In genomic region chr12:89632778-89633177, GRCh38 we compare ENCODE assay signal across 20 cellular contexts.
"Had no signal": no experiment of that assay in that cellular context is flagged by ENCODE, and none has a peak within 500 bp of the region (broad histone marks: within the 10 kb centered on the region; RNA-seq: fewer than 3 reads in every experiment).

No MANE protein-coding gene starts in this region.

- H3K4me1 ChIP-seq: left ventricle myocardium inferior, psoas muscle had no signal

- H3K27ac ChIP-seq: coronary artery, left ventricle myocardium inferior, psoas muscle, skin epidermis, thoracic aorta had no signal

- H3K4me3 Mint-ChIP-seq: activated CD4-positive, alpha-beta memory T cell treated with anti-CD3 and anti-CD28 coated beads for 36 hours; activated CD4-positive, alpha-beta T cell treated with anti-CD3 and anti-CD28 coated beads for 36 hours; activated CD8-positive, alpha-beta memory T cell treated with anti-CD3 and anti-CD28 coated beads, Interleukin-2, amount 10 ng/mL, durations not matched to agents 7 days and 5 days; activated naive CD8-positive, alpha-beta T cell treated with anti-CD3 and anti-CD28 coated beads for 36 hours; activated T-helper 17 cell treated with anti-CD3 and anti-CD28 coated beads, Interleukin-2, amount 50 U/mL, for 72 hours had no signal

- ATAC-seq: activated CD4-positive, alpha-beta T cell treated with anti-CD3 and anti-CD28 coated beads for 36 hours; activated CD8-positive, alpha-beta memory T cell treated with anti-CD3 and anti-CD28 coated beads, Interleukin-2, amount 10 ng/mL, durations not matched to agents 7 days and 5 days; activated T-helper 17 cell treated with anti-CD3 and anti-CD28 coated beads, Interleukin-2, amount 50 U/mL, for 72 hours; psoas muscle; right cardiac atrium had no signal

- H3K27me3 Mint-ChIP-seq: activated CD4-positive, alpha-beta memory T cell treated with anti-CD3 and anti-CD28 coated beads for 36 hours; activated CD4-positive, alpha-beta T cell treated with anti-CD3 and anti-CD28 coated beads for 36 hours; activated CD8-positive, alpha-beta memory T cell treated with anti-CD3 and anti-CD28 coated beads, Interleukin-2, amount 10 ng/mL, durations not matched to agents 7 days and 5 days; activated naive CD8-positive, alpha-beta T cell treated with anti-CD3 and anti-CD28 coated beads for 36 hours; activated T-helper 17 cell treated with anti-CD3 and anti-CD28 coated beads, Interleukin-2, amount 50 U/mL, for 72 hours had no signal

- DNase-seq: activated CD4-positive, alpha-beta memory T cell treated with anti-CD3 and anti-CD28 coated beads for 36 hours; activated CD4-positive, alpha-beta T cell treated with anti-CD3 and anti-CD28 coated beads for 36 hours; activated CD8-positive, alpha-beta memory T cell treated with anti-CD3 and anti-CD28 coated beads, Interleukin-2, amount 10 ng/mL, durations not matched to agents 7 days and 5 days; activated naive CD4-positive, alpha-beta T cell; activated naive CD8-positive, alpha-beta T cell treated with anti-CD3 and anti-CD28 coated beads for 36 hours; activated T-cell treated with anti-CD3 and anti-CD28 coated beads, Interleukin-2, amount 50 U/mL, for 1 hour; amniotic stem cell; erythroblast; foreskin melanocyte; glutamatergic neuron; hypothalamus; kidney; left ventricle myocardium inferior; psoas muscle; right cardiac atrium; stimulated activated CD4-positive, alpha-beta T cell treated with anti-CD3 and anti-CD28 coated beads, Interleukin-4, amount 100 ng/mL, for 1 hour had no signal

- H3K9me3 ChIP-seq: left ventricle myocardium inferior, psoas muscle, thoracic aorta had no signal

- H3K36me3 ChIP-seq: thoracic aorta had no signal

- H3K9me3 Mint-ChIP-seq: activated CD4-positive, alpha-beta memory T cell treated with anti-CD3 and anti-CD28 coated beads for 36 hours; activated naive CD8-positive, alpha-beta T cell treated with anti-CD3 and anti-CD28 coated beads for 36 hours; activated T-helper 17 cell treated with anti-CD3 and anti-CD28 coated beads, Interleukin-2, amount 50 U/mL, for 72 hours had no signal

- H3K4me3 ChIP-seq: coronary artery, left ventricle myocardium inferior, psoas muscle, skin epidermis, thoracic aorta had no signal

- H3K27ac Mint-ChIP-seq: activated CD4-positive, alpha-beta memory T cell treated with anti-CD3 and anti-CD28 coated beads for 36 hours; activated CD4-positive, alpha-beta T cell treated with anti-CD3 and anti-CD28 coated beads for 36 hours; activated CD8-positive, alpha-beta memory T cell treated with anti-CD3 and anti-CD28 coated beads, Interleukin-2, amount 10 ng/mL, durations not matched to agents 7 days and 5 days; activated naive CD8-positive, alpha-beta T cell treated with anti-CD3 and anti-CD28 coated beads for 36 hours; activated T-helper 17 cell treated with anti-CD3 and anti-CD28 coated beads, Interleukin-2, amount 50 U/mL, for 72 hours had no signal
